Comparison of ENCODE assay signal across 26 cellular contexts in the genomic region with DNA sequence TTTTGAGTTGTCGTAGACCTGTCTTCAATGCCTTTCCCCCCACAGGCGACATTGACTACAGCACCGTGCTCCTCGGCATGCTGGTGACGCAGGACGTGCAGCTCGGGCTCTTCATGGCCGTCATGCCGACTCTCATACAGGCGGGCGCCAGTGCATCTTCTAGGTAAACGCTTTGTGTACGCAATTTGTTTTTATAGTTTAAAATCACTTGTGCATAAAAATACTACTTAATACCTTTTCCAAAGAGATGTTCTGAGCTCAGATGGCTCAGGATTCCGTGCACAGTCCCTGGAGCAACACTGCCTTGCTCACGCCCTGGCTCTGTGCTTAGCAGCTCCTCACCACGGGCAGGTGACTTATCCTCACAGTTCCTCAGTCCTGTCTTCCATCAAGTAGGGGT.
"Had no signal": no experiment of that assay in that cellular context is flagged by ENCODE, and none has a peak within 500 bp of the region (broad histone marks: within the 10 kb centered on the region; RNA-seq: fewer than 3 reads in every experiment).

No MANE protein-coding gene starts in this region.

- H3K4me3 ChIP-seq: left ventricle myocardium inferior, lung, neural progenitor cell, ovary, prostate gland, smooth muscle cell, tibial nerve, uterus had no signal

- FAIRE-seq: keratinocyte had no signal

- DNase-seq: hippocampal formation; left colon; left ventricle myocardium inferior; mesendoderm; naive B cell; natural killer cell; nephron progenitor cell; occipital lobe; ovary; retina; stimulated activated CD4-positive, alpha-beta T cell treated with anti-CD3 and anti-CD28 coated beads, Interleukin-1b, Interleukin-23, amount 100 ng/mL, for 48 hours; stimulated activated CD4-positive, alpha-beta T cell treated with anti-CD3 and anti-CD28 coated beads, Interleukin-2, amount 100 ng/mL, for 48 hours; stimulated activated CD4-positive, alpha-beta T cell treated with anti-CD3 and anti-CD28 coated beads, Interleukin-4, amount 100 ng/mL, for 4 hours; stimulated activated CD8-positive, alpha-beta memory T cell treated with anti-CD3 and anti-CD28 coated beads, Interleukin-4, amount 100 ng/mL, for 48 hours; stimulated activated naive CD4-positive, alpha-beta T cell treated with Interleukin-2 at 50 U/mL for 16 hours; stimulated activated naive CD8-positive, alpha-beta T cell treated with anti-CD3 and anti-CD28 coated beads, Interleukin-15, amount 100 ng/mL, for 72 hours; substantia nigra; uterus had no signal

- H3K9ac ChIP-seq: neural progenitor cell had no signal

- H3K36me3 ChIP-seq: ovary, prostate gland, uterus had no signal

- H3K27me3 ChIP-seq: neural progenitor cell, neutrophil, ovary, tibial nerve, uterus had no signal

- H3K27ac ChIP-seq: left ventricle myocardium inferior, neural progenitor cell, neutrophil, ovary, prostate gland, tibial nerve, uterus had no signal

- H3K9me3 ChIP-seq: left ventricle myocardium inferior, neutrophil, ovary, prostate gland, tibial nerve, uterus had no signal

- H3K4me1 ChIP-seq: left ventricle myocardium inferior, neural progenitor cell, prostate gland, uterus had no signal

- ATAC-seq: left colon; stimulated activated memory B cell treated with anti-CD40 and anti-IgM and Interleukin-4, amounts not matched to agents 10 μg/mL and 1 μg/mL and 100 μg/mL, for 72 hours; stimulated activated naive CD8-positive, alpha-beta T cell treated with anti-CD3 and anti-CD28 coated beads, Interleukin-15, amount 100 ng/mL, for 72 hours had no signal
